ENCODE assay signal across 7 cellular contexts in genomic region chr14:66495214-66496098, GRCh38. TPM values are rescaled to one million over a fixed set of nuclear protein-coding genes. Genes with fewer than 3 reads are reported as not detected.
DNase-seq lines count a peak whose midpoint lies in the region; ATAC-seq and TF ChIP-seq lines count a peak whose summit lies in the region.

No MANE protein-coding gene starts in this region.

- no peaks in the 10 kb centered on the region for H3K36me3 ChIP-seq in brain microvascular endothelial cell (replicated peaks)
- H3K36me3 ChIP-seq in spleen, result no peaks in the 10 kb centered on the region

- intact Hi-C loops in spleen (cut with DNase I; ENCODE audit: low total_unique reads), result loop anchor here (10.0 kb wide), 1 partner anchor 619 kb away; no protein-coding TSS in a partner anchor

- DNase-seq in GF-D8 (lab: John Stamatoyannopoulos, UW) (peak; percentile 29), RKO (ENCODE audit: low spot score) (peak; percentile 81), brain microvascular endothelial cell (peak; percentile 68), iPS-NIHi11 (ENCODE audit: low spot score) (peak; percentile 60), spleen (no peak)

- TF ChIP-seq CTCF in LNCAP (IDR thresholded peaks at IDR 0.05) (peak; percentile 83), brain microvascular endothelial cell (IDR thresholded peaks at IDR 0.05; ENCODE audit: low read depth, low read length, missing control alignments) (peak; percentile 84), spleen (IDR thresholded peaks at IDR 0.05 in 8 of 11, conservative IDR thresholded peaks at IDR 0.05 in 3 of 11) (peak; percentile 11 to 70 (median 60))

- no peak for TF ChIP-seq POLR2A in spleen (IDR thresholded peaks at IDR 0.05)

- H3K4me1 ChIP-seq in spleen, result peaks cover 0 to 24% (median 5%) of the 10 kb centered on the region in 6 donors

- no peak overlapping the region for H3K4me3 ChIP-seq in brain microvascular endothelial cell (ENCODE audit: low read depth, low read length)
- no peak overlapping the region for H3K4me3 ChIP-seq in spleen

- H3K27me3 ChIP-seq in brain microvascular endothelial cell (replicated peaks) (no peaks in the 10 kb centered on the region), spleen (replicated peaks in 1 of 7) (no peaks in the 10 kb centered on the region)

- H3K9me3 ChIP-seq in spleen, result no peaks in the 10 kb centered on the region

- 2 to 8% (median 4%) methylated on average over 4 of the region's 4 CpGs for WGBS in spleen, 5 donors

- peak; percentile 65 for ATAC-seq in GM21723 (IDR thresholded peaks at IDR 0.05; ENCODE audit: unreplicated experiment)

- H3K27ac ChIP-seq in brain microvascular endothelial cell (no peak overlapping the region), spleen (no peak overlapping the region)

- in situ Hi-C loops in brain microvascular endothelial cell (cut with HindIII; ENCODE audit: low pct_ligation_motif_present, low sequenced_read_pairs), result no loop called here

RNA-seq across cellular contexts. Expression of gene CCDC196, which starts 9.3 kb away (rescaled TPM):
- total RNA-seq in spleen, result not detected
- polyA plus RNA-seq in spleen, result not detected

RNA-seq across cellular contexts. Expression of gene GPHN, which starts 12.5 kb away (rescaled TPM):
- total RNA-seq in spleen, result 10 to 100 TPM in 6 of 7 donors, 1 to 10 TPM in 1; 9.0 to 26.9 (median 15.4) TPM
- 10 to 100 TPM in 2 of 3 donors, 1 to 10 TPM in 1; 9.3 to 16.3 (median 16.1) TPM for polyA plus RNA-seq in spleen
